Comparison of ENCODE assay signal across 8 cellular contexts in genomic region chr19:45768644-45769053, GRCh38. TPM values are rescaled to one million over a fixed set of nuclear protein-coding genes. Genes with fewer than 3 reads are reported as not detected.
DNase-seq lines count a peak whose midpoint lies in the region; ATAC-seq and TF ChIP-seq lines count a peak whose summit lies in the region.

No MANE protein-coding gene starts in this region.

- peak overlapping the region; percentile 15 for H2BK120ac ChIP-seq in trophoblast cell (ENCODE audit: insufficient read depth, low read length, poor library complexity)

- peak overlapping the region in 5 of 8 donors; percentile 36 to 94 (median 80) for H3K27ac Mint-ChIP-seq in CD8-positive, alpha-beta memory T cell

- peak overlapping the region; percentile 18 for H2BK5ac ChIP-seq in trophoblast cell (ENCODE audit: low read depth, low read length, poor library complexity)

- no peak overlapping the region for H2AFZ ChIP-seq in trophoblast cell (ENCODE audit: insufficient read depth, low read length, poor library complexity)

- no CpG with 5 or more reads among the region's 41 CpGs for WGBS in trophoblast cell (ENCODE audit: extremely low coverage, insufficient coverage, insufficient read length)

- peak overlapping the region; percentile 73 for H3K9ac ChIP-seq in trophoblast cell (ENCODE audit: low read length)

- H3K9me3 ChIP-seq in CD8-positive, alpha-beta memory T cell (ENCODE audit: low read length) = no peaks in the 10 kb centered on the region
- no peaks in the 10 kb centered on the region for H3K9me3 ChIP-seq in KOPT-K1 (ENCODE audit: insufficient read depth, low read length, poor library complexity, severe bottlenecking)
- no peaks in the 10 kb centered on the region for H3K9me3 ChIP-seq in trophoblast cell (ENCODE audit: insufficient read depth, low read depth, low read length)

- H3K27me3 Mint-ChIP-seq in CD8-positive, alpha-beta memory T cell = peaks cover 4 to 12% of the 10 kb centered on the region in 2 donors
- peaks cover 14% of the 10 kb centered on the region for H3K27me3 Mint-ChIP-seq in activated T-cell treated with anti-CD3 and anti-CD28 coated beads, Interleukin-2, amount 50 U/mL, for 4 hours (ENCODE audit: low read depth)

- peak overlapping the region; percentile 17 for H4K12ac ChIP-seq in trophoblast cell (ENCODE audit: low read depth, low read length)

- no peak overlapping the region for H2BK12ac ChIP-seq in trophoblast cell (ENCODE audit: low read length)

- H3K18ac ChIP-seq in trophoblast cell (ENCODE audit: low read length) = peak overlapping the region; percentile 61

- H3K23ac ChIP-seq in trophoblast cell (ENCODE audit: low read length) = no peak overlapping the region

- H3K4ac ChIP-seq in trophoblast cell (ENCODE audit: low read depth, low read length) = peak overlapping the region; percentile 3

- H3K4me1 Mint-ChIP-seq in CD8-positive, alpha-beta memory T cell = peaks cover 7 to 29% (median 12%) of the 10 kb centered on the region in 3 donors
- H3K4me1 Mint-ChIP-seq in activated T-cell treated with anti-CD3 and anti-CD28 coated beads, Interleukin-2, amount 50 U/mL, for 4 hours (ENCODE audit: low read depth) = peaks cover 12% of the 10 kb centered on the region

- peaks cover 13% of the 10 kb centered on the region for H3K79me2 ChIP-seq in trophoblast cell (ENCODE audit: control insufficient read depth, insufficient read depth, low read length, poor library complexity)

- peak overlapping the region; percentile 99 for H3K4me2 ChIP-seq in trophoblast cell (ENCODE audit: low read length)

- ATAC-seq in activated T-cell treated with anti-CD3 and anti-CD28 coated beads, Interleukin-2, amount 50 U/mL, for 4 hours = no peak
- ATAC-seq in HG03469 (IDR thresholded peaks at IDR 0.05; ENCODE audit: unreplicated experiment) = no peak

- H3K79me1 ChIP-seq in trophoblast cell (ENCODE audit: low read length) = peaks cover 27% of the 10 kb centered on the region

- no peaks in the 10 kb centered on the region for H3K4me1 ChIP-seq in CD8-positive, alpha-beta memory T cell (ENCODE audit: insufficient read depth, low read length)
- peaks cover 13 to 23% of the 10 kb centered on the region in 2 experiments for H3K4me1 ChIP-seq in trophoblast cell (ENCODE audit: control insufficient read depth in 1 of 2, insufficient read depth in 2 of 2, low read length in 2 of 2)

- H4K91ac ChIP-seq in trophoblast cell (ENCODE audit: low read depth, low read length) = peak overlapping the region; percentile 59

- H4K8ac ChIP-seq in trophoblast cell (ENCODE audit: low read depth, low read length) = peak overlapping the region; percentile 21

- POLR2A ChIA-PET in CD8-positive, alpha-beta memory T cell (lab: Charles Lee) = interaction anchor here (0.7 to 4.2 kb wide), 8 partner anchors 14 to 134 kb away, joined by 3 to 36 read pairs (median 7); partner anchors contain the start of genes DMPK, DMWD, MYPOP and SNRPD2

- DNase-seq in CD8-positive, alpha-beta memory T cell = peak in 3 of 5 donors; percentile 27 to 60 (median 46)
- peak; percentile 36 for DNase-seq in activated T-cell treated with anti-CD3 and anti-CD28 coated beads, Interleukin-2, amount 50 U/mL, for 4 hours
- DNase-seq in fibroblast of pulmonary artery (ENCODE audit: low read depth) (peak; percentile 50), trophoblast cell (peak; percentile 28 to 58), mesenteric fat pad (ENCODE audit: low spot score) (no peak), Ammon's horn (ENCODE audit: low spot score) (no peak)

- TF ChIP-seq CTCF in fibroblast of pulmonary artery (IDR thresholded peaks at IDR 0.05; ENCODE audit: low read length, missing control alignments) = no peak

- peaks cover 0 to 4% (median 0%) of the 10 kb centered on the region in 3 donors for H3K36me3 Mint-ChIP-seq in CD8-positive, alpha-beta memory T cell
- H3K36me3 Mint-ChIP-seq in activated T-cell treated with anti-CD3 and anti-CD28 coated beads, Interleukin-2, amount 50 U/mL, for 4 hours (ENCODE audit: insufficient read depth) = no peaks in the 10 kb centered on the region

- H3K27me3 ChIP-seq in CD8-positive, alpha-beta memory T cell (ENCODE audit: insufficient read depth, low read length, poor library complexity, severe bottlenecking) = no peaks in the 10 kb centered on the region
- H3K27me3 ChIP-seq in trophoblast cell (ENCODE audit: insufficient read depth, low read length) = no peaks in the 10 kb centered on the region

- peak overlapping the region; percentile 4 for H2AK5ac ChIP-seq in trophoblast cell (ENCODE audit: low read length)

- H3K9me3 Mint-ChIP-seq in CD8-positive, alpha-beta memory T cell = no peaks in the 10 kb centered on the region
- H3K9me3 Mint-ChIP-seq in activated T-cell treated with anti-CD3 and anti-CD28 coated beads, Interleukin-2, amount 50 U/mL, for 4 hours = no peaks in the 10 kb centered on the region

- H3K14ac ChIP-seq in trophoblast cell (ENCODE audit: low read length) = peak overlapping the region; percentile 78

- CTCF ChIA-PET in CD8-positive, alpha-beta memory T cell (lab: Charles Lee) = interaction anchor here (0.6 to 5.2 kb wide), 14 partner anchors 8 to 354 kb away, joined by 3 to 182 read pairs (median 8); partner anchors contain the start of genes DMWD, FOXA3, IRF2BP1 and QPCTL

- peak overlapping the region; percentile 73 for H3K27ac ChIP-seq in CD8-positive, alpha-beta memory T cell (ENCODE audit: low read depth, low read length)
- H3K27ac ChIP-seq in KOPT-K1 (ENCODE audit: low read depth, low read length, poor library complexity, severe bottlenecking) (peak overlapping the region; percentile 57), trophoblast cell (ENCODE audit: low read depth, low read length) (peak overlapping the region; percentile 76)

- no peaks in the 10 kb centered on the region for H3K36me3 ChIP-seq in CD8-positive, alpha-beta memory T cell (ENCODE audit: insufficient read depth, low read length)
- H3K36me3 ChIP-seq in KOPT-K1 (ENCODE audit: insufficient read depth, low read length) (no peaks in the 10 kb centered on the region), trophoblast cell (ENCODE audit: control insufficient read depth in 1 of 2, insufficient read depth in 2 of 2, low read length in 2 of 2) (peaks cover 14 to 16% of the 10 kb centered on the region in 2 experiments)

- peak overlapping the region; percentile 84 for H3K4me3 ChIP-seq in CD8-positive, alpha-beta memory T cell (ENCODE audit: low read length)
- peak overlapping the region; percentile 84 for H3K4me3 ChIP-seq in fibroblast of pulmonary artery (replicated peaks; ENCODE audit: low read depth, low read length)
- H3K4me3 ChIP-seq in trophoblast cell (ENCODE audit: low read depth, low read length) = peak overlapping the region; percentile 73

- peak overlapping the region; percentile 85 to 96 (median 87) for H3K4me3 Mint-ChIP-seq in CD8-positive, alpha-beta memory T cell
- H3K4me3 Mint-ChIP-seq in activated T-cell treated with anti-CD3 and anti-CD28 coated beads, Interleukin-2, amount 50 U/mL, for 4 hours = peak overlapping the region; percentile 80

RNA-seq across cellular contexts. Expression of gene SIX5, which starts 0.4 kb away (rescaled TPM):
- 1 to 10 TPM; 2.5 to 2.6 TPM for total RNA-seq in CD8-positive, alpha-beta memory T cell
- polyA plus RNA-seq in CD8-positive, alpha-beta memory T cell = 0.23 TPM
- 1 to 10 TPM; 1.5 to 1.7 (median 1.6) TPM for total RNA-seq in activated T-cell treated with anti-CD3 and anti-CD28 coated beads, Interleukin-2, amount 50 U/mL, for 4 hours
- polyA plus RNA-seq in trophoblast cell (2013) = 15.7 and 16.4 TPM in 2 replicates
- 18.0 TPM for total RNA-seq in mesenteric fat pad

RNA-seq across cellular contexts. Expression of gene DMPK, which starts 13.6 kb away (rescaled TPM):
- total RNA-seq in CD8-positive, alpha-beta memory T cell = 10 to 100 TPM; 27.1 to 28.2 TPM
- 1.6 TPM for polyA plus RNA-seq in CD8-positive, alpha-beta memory T cell
- total RNA-seq in activated T-cell treated with anti-CD3 and anti-CD28 coated beads, Interleukin-2, amount 50 U/mL, for 4 hours = 10 to 100 TPM; 19.9 to 22.6 (median 21.1) TPM
- 17.0 and 18.3 TPM in 2 replicates for polyA plus RNA-seq in trophoblast cell (2013)
- total RNA-seq in mesenteric fat pad = 37.5 TPM

RNA-seq across cellular contexts. Expression of gene DMWD, which starts 24.0 kb away (rescaled TPM):
- total RNA-seq in CD8-positive, alpha-beta memory T cell = 10 to 100 TPM; 57.6 to 62.9 TPM
- 25.6 TPM for polyA plus RNA-seq in CD8-positive, alpha-beta memory T cell
- total RNA-seq in activated T-cell treated with anti-CD3 and anti-CD28 coated beads, Interleukin-2, amount 50 U/mL, for 4 hours = 10 to 100 TPM; 53.3 to 60.5 (median 54.2) TPM
- 26.0 and 26.5 TPM in 2 replicates for polyA plus RNA-seq in trophoblast cell (2013)
- total RNA-seq in mesenteric fat pad = 57.2 TPM

RNA-seq across cellular contexts. Expression of gene MEIOSIN, which starts 35.4 kb away (rescaled TPM):
- total RNA-seq in CD8-positive, alpha-beta memory T cell = not detected
- not detected for polyA plus RNA-seq in CD8-positive, alpha-beta memory T cell
- not detected for total RNA-seq in activated T-cell treated with anti-CD3 and anti-CD28 coated beads, Interleukin-2, amount 50 U/mL, for 4 hours
- 0.01 and 0.03 TPM in 2 replicates for polyA plus RNA-seq in trophoblast cell (2013)
- total RNA-seq in mesenteric fat pad = not detected

RNA-seq across cellular contexts. Expression of gene FBXO46, which starts 38.0 kb away (rescaled TPM):
- total RNA-seq in CD8-positive, alpha-beta memory T cell = 10 to 100 TPM; 25.2 to 30.4 TPM
- polyA plus RNA-seq in CD8-positive, alpha-beta memory T cell = 21.1 TPM
- 10 to 100 TPM; 29.5 to 33.3 (median 29.8) TPM for total RNA-seq in activated T-cell treated with anti-CD3 and anti-CD28 coated beads, Interleukin-2, amount 50 U/mL, for 4 hours
- polyA plus RNA-seq in trophoblast cell (2013) = 21.9 and 23.0 TPM in 2 replicates
- 12.8 TPM for total RNA-seq in mesenteric fat pad

Comparison
In these comparisons a context has a peak if more than half of its experiments do, and no peak if none do; other contexts are left out.
1. DNase-seq: peak in CD8-positive, alpha-beta memory T cell (3 of 5), activated T-cell treated with anti-CD3 and anti-CD28 coated beads, Interleukin-2, amount 50 U/mL, for 4 hours (single experiment), fibroblast of pulmonary artery (single experiment) and trophoblast cell (2 of 2); none in mesenteric fat pad (single experiment) and Ammon's horn (single experiment).
2. Peak in every context shown above with its lines, with median percentiles within 50 percentile points of each other: H3K27ac ChIP-seq and H3K4me3 ChIP-seq.